Comparison of ENCODE assay signal across 25 cellular contexts in the genomic region with DNA sequence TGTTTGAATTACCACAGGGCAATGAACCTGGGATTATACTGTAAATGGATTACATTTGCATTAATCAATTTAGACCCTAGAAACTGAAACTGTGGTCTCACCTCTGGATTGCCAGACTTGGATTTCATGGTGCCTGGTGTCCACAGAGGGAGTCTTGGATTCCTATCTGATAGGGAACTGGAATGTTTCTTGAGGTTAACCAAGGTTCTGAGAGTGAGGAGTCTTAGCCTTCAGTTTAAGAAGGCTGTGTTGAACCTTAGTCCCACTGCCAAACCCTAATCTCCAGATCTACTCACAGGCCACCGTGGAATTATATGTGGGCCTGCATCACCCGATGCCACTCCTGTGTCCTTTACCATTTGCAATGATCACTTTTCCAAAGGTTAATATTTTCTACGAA.
"Had no signal": no experiment of that assay in that cellular context is flagged by ENCODE, and none has a peak within 500 bp of the region (broad histone marks: within the 10 kb centered on the region; RNA-seq: fewer than 3 reads in every experiment).

No MANE protein-coding gene starts in this region.

- DNase-seq: activated CD4-positive, alpha-beta T cell treated with anti-CD3 and anti-CD28 coated beads for 4 hours; activated CD4-positive, alpha-beta T cell treated with anti-CD3 and anti-CD28 coated beads, Interleukin-2, amount 50 U/mL, for 48 hours; activated CD4-positive, CD25-positive, alpha-beta regulatory T cell; activated CD8-positive, alpha-beta memory T cell treated with anti-CD3 and anti-CD28 coated beads, Interleukin-2, amount 50 U/mL, for 48 hours; activated naive CD4-positive, alpha-beta T cell treated with Interleukin-2 at 50 U/mL for 16 hours; activated naive CD8-positive, alpha-beta T cell treated with anti-CD3 and anti-CD28 coated beads for 36 hours; activated T-cell treated with anti-CD3 and anti-CD28 coated beads, Interleukin-2, amount 50 U/mL, for 48 hours; amniotic stem cell; caudate nucleus; effector memory CD4-positive, alpha-beta T cell; gastrocnemius medialis; hippocampal formation; kidney glomerular epithelial cell; left ventricle myocardium superior; mammary epithelial cell; midbrain; natural killer cell; ovary; stimulated activated CD4-positive, alpha-beta T cell treated with anti-CD3 and anti-CD28 coated beads, Interleukin-12 subunit alpha, Interleukin-12 subunit beta, amount 100 ng/mL, for 4 hours; stimulated activated CD4-positive, alpha-beta T cell treated with anti-CD3 and anti-CD28 coated beads, Interleukin-4, amount 100 ng/mL, for 4 hours; stimulated activated naive CD8-positive, alpha-beta T cell treated with anti-CD3 and anti-CD28 coated beads, Interleukin-15, Interleukin-2, amounts not matched to agents 100 U/mL and 50 U/mL, for 24 hours; T1000; thyroid gland had no signal

- ATAC-seq: esophagus mucosa; gastrocnemius medialis; left ventricle myocardium superior; natural killer cell; stimulated activated naive CD8-positive, alpha-beta T cell treated with anti-CD3 and anti-CD28 coated beads, Interleukin-15, Interleukin-2, amounts not matched to agents 100 U/mL and 50 U/mL, for 24 hours had no signal

- H3K4me3 ChIP-seq: gastrocnemius medialis, ovary, prostate gland, thyroid gland had no signal
